ENCODE assay signal across 16 cellular contexts in the genomic region with DNA sequence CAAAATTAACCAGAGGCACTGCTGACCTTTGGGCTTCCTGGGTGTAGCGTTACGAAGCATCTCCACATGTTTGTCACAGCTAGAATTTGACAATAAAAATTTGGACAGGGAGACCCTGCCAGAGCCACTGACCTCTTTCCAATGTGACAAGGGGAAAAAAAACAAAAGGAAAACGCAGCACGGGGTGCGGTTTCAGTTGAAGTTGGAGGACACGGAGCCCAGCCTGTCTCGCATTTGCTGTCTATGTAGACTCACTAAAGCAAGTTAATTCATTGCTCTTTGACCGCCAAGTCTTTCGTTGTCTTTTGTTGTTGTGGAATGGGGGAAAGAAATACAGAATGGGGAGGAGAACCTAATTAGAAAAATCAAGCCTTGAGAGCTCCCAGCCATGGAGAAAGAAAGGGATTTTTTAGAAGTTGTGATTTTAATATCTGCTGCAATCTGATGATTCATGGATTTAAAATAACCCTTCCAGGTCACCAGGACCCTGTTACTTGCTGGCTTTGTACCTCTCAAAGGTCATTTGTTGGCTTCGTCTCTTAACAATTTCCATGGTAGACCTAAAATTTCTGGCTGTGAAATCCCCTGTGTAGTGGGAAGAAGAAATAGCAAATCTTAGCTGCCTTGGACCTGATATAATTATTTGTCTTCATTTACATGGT.
DNase-seq lines count a peak whose midpoint lies in the region; ATAC-seq and TF ChIP-seq lines count a peak whose summit lies in the region.
"Had no signal": no experiment of that assay in that cellular context is flagged by ENCODE, and none has a peak within 500 bp of the region (broad histone marks: within the 10 kb centered on the region; RNA-seq: fewer than 3 reads in every experiment).

No MANE protein-coding gene starts in this region.

- no peak overlapping the region for H3K9ac ChIP-seq in mesendoderm (ENCODE audit: low read length)
- H3K9ac ChIP-seq in skeletal muscle tissue (ENCODE audit: low read depth in 1 of 3, low read length in 3 of 3) = peak overlapping the region in 2 of 3 donors; percentile 45 to 55

- no peak overlapping the region; the same call in 2 of the 3 replicates for H3K4me3 Mint-ChIP-seq in GM23338
- no peak overlapping the region for H3K4me3 Mint-ChIP-seq in activated CD4-positive, alpha-beta memory T cell treated with anti-CD3 and anti-CD28 coated beads, Interleukin-2, amount 10 ng/mL, durations not matched to agents 7 days and 5 days
- H3K4me3 Mint-ChIP-seq: activated CD4-positive, alpha-beta T cell treated with anti-CD3 and anti-CD28 coated beads, Interleukin-2, amount 10 ng/mL, durations not matched to agents 7 days and 5 days; activated T-cell treated with anti-CD3 and anti-CD28 coated beads, Interleukin-2, amount 50 U/mL, for 72 hours; B cell had no signal

- H2BK5ac ChIP-seq in mesendoderm (ENCODE audit: low read length) = no peak overlapping the region

- no peak overlapping the region for H2BK120ac ChIP-seq in mesendoderm (ENCODE audit: low read depth, low read length)

- peak overlapping the region; percentile 4; the same call in 1 of the 2 replicates for H3K27ac Mint-ChIP-seq in GM23338
- no peak overlapping the region for H3K27ac Mint-ChIP-seq in activated CD4-positive, alpha-beta memory T cell treated with anti-CD3 and anti-CD28 coated beads, Interleukin-2, amount 10 ng/mL, durations not matched to agents 7 days and 5 days
- H3K27ac Mint-ChIP-seq: activated CD4-positive, alpha-beta T cell treated with anti-CD3 and anti-CD28 coated beads, Interleukin-2, amount 10 ng/mL, durations not matched to agents 7 days and 5 days; activated T-cell treated with anti-CD3 and anti-CD28 coated beads, Interleukin-2, amount 50 U/mL, for 72 hours; B cell had no signal

- peaks cover 15% of the 10 kb centered on the region for H3K79me1 ChIP-seq in mesendoderm (ENCODE audit: low read length)

- H3K4me1 ChIP-seq in GM23338 (ENCODE audit: insufficient read depth) (peaks cover 40% of the 10 kb centered on the region), breast epithelium (peaks cover 3 to 22% of the 10 kb centered on the region in 2 donors), mesendoderm (ENCODE audit: control insufficient read depth, low read depth, low read length) (peaks cover 21% of the 10 kb centered on the region), skeletal muscle tissue (ENCODE audit: control insufficient read depth in 3 of 3, insufficient read depth in 3 of 3, low read length in 3 of 3) (peaks cover 26 to 30% (median 26%) of the 10 kb centered on the region in 3 donors)

- peaks cover 29% of the 10 kb centered on the region for H3K27me3 Mint-ChIP-seq in GM23338 (ENCODE audit: insufficient read depth, low read depth, poor library complexity)
- H3K27me3 Mint-ChIP-seq in activated CD4-positive, alpha-beta memory T cell treated with anti-CD3 and anti-CD28 coated beads, Interleukin-2, amount 10 ng/mL, durations not matched to agents 7 days and 5 days = peaks cover 12% of the 10 kb centered on the region

- H3K9me2 ChIP-seq in GM23338 (ENCODE audit: insufficient read depth) = no peaks in the 10 kb centered on the region

- no peaks in the 10 kb centered on the region; the same call in 1 of the 2 replicates for H3F3A ChIP-seq in GM23338 (replicated peaks; ENCODE audit: low read depth)

- no peak overlapping the region for H2AFZ ChIP-seq in GM23338

- H3K36me3 Mint-ChIP-seq in GM23338 (ENCODE audit: low read depth) = peaks cover 34% of the 10 kb centered on the region; the same call in 2 of the 3 replicates
- H3K36me3 Mint-ChIP-seq in activated CD4-positive, alpha-beta memory T cell treated with anti-CD3 and anti-CD28 coated beads, Interleukin-2, amount 10 ng/mL, durations not matched to agents 7 days and 5 days (ENCODE audit: low read depth) = no peaks in the 10 kb centered on the region

- H4K20me1 ChIP-seq in GM23338 (replicated peaks; ENCODE audit: insufficient read depth) = peaks cover 96% of the 10 kb centered on the region

- H3K27ac ChIP-seq in GM23338 (ENCODE audit: low read depth) (no peak overlapping the region; the same call in 1 of the 2 replicates), breast epithelium (peak overlapping the region; percentile 66 to 74), mesendoderm (ENCODE audit: low read depth, low read length) (no peak overlapping the region), skeletal muscle tissue (ENCODE audit: low read depth, low read length) (no peak overlapping the region)

- peaks cover 56% of the 10 kb centered on the region for H3K4me1 Mint-ChIP-seq in GM23338
- no peaks in the 10 kb centered on the region for H3K4me1 Mint-ChIP-seq in activated CD4-positive, alpha-beta memory T cell treated with anti-CD3 and anti-CD28 coated beads, Interleukin-2, amount 10 ng/mL, durations not matched to agents 7 days and 5 days
- H3K4me1 Mint-ChIP-seq: activated CD4-positive, alpha-beta T cell treated with anti-CD3 and anti-CD28 coated beads, Interleukin-2, amount 10 ng/mL, durations not matched to agents 7 days and 5 days; B cell had no signal

- H3K56ac ChIP-seq in mesendoderm (ENCODE audit: low read length) = peak overlapping the region; percentile 49

- intact Hi-C loops in breast epithelium (cut with DNase I; ENCODE audit: low total_unique reads) = no loop called here

- H3K4me2 ChIP-seq in GM23338 (peak overlapping the region; percentile 58; the same call in 1 of the 2 replicates), mesendoderm (ENCODE audit: low read length) (no peak overlapping the region)

- H3K9me3 Mint-ChIP-seq in GM23338 = no peaks in the 10 kb centered on the region
- peaks cover 2% of the 10 kb centered on the region for H3K9me3 Mint-ChIP-seq in activated CD4-positive, alpha-beta memory T cell treated with anti-CD3 and anti-CD28 coated beads, Interleukin-2, amount 10 ng/mL, durations not matched to agents 7 days and 5 days
- H3K9me3 Mint-ChIP-seq: activated CD4-positive, alpha-beta T cell treated with anti-CD3 and anti-CD28 coated beads, Interleukin-2, amount 10 ng/mL, durations not matched to agents 7 days and 5 days; activated T-cell treated with anti-CD3 and anti-CD28 coated beads, Interleukin-2, amount 50 U/mL, for 72 hours had no signal

- H3K23ac ChIP-seq in mesendoderm (ENCODE audit: low read length) = no peak overlapping the region

- POLR2A ChIA-PET in activated CD4-positive, alpha-beta memory T cell treated with anti-CD3 and anti-CD28 coated beads, Interleukin-2, amount 10 ng/mL, durations not matched to agents 7 days and 5 days (lab: Charles Lee) = no interaction called here

- no peaks in the 10 kb centered on the region; the same call in 1 of the 2 replicates for H3K36me3 ChIP-seq in GM23338 (ENCODE audit: insufficient read depth)
- no peaks in the 10 kb centered on the region for H3K36me3 ChIP-seq in breast epithelium
- no peaks in the 10 kb centered on the region for H3K36me3 ChIP-seq in mesendoderm (ENCODE audit: control insufficient read depth, insufficient read depth, low read length)
- no peaks in the 10 kb centered on the region for H3K36me3 ChIP-seq in skeletal muscle tissue (ENCODE audit: control insufficient read depth in 3 of 3, insufficient read depth in 3 of 3, low read length in 3 of 3)

- DNase-seq in GM23338 (ENCODE audit: low spot score) = no peak
- no peak for DNase-seq in breast epithelium (ENCODE audit: low spot score in 2 of 2)
- DNase-seq in mesendoderm = no peak
- DNase-seq in activated CD4-positive, alpha-beta memory T cell treated with anti-CD3 and anti-CD28 coated beads, Interleukin-2, amount 10 ng/mL, durations not matched to agents 7 days and 5 days = no peak
- DNase-seq in NCI-H2107 (lab: John Stamatoyannopoulos, UW) = no peak
- DNase-seq: activated CD4-positive, alpha-beta T cell treated with anti-CD3 and anti-CD28 coated beads, Interleukin-2, amount 10 ng/mL, durations not matched to agents 7 days and 5 days; activated T-cell treated with anti-CD3 and anti-CD28 coated beads, Interleukin-2, amount 50 U/mL, for 72 hours; DND-41; NCI-H1694; NCI-H526 treated with DMSO at 0.1 percent for 48 hours; RPMI8226 had no signal

- H3K27me3 ChIP-seq in GM23338 (ENCODE audit: insufficient read depth) (no peaks in the 10 kb centered on the region), breast epithelium (no peaks in the 10 kb centered on the region), mesendoderm (ENCODE audit: insufficient read depth, low read length, poor library complexity) (no peaks in the 10 kb centered on the region), skeletal muscle tissue (ENCODE audit: control insufficient read depth in 3 of 3, insufficient read depth in 3 of 3, low read length in 3 of 3) (no peaks in the 10 kb centered on the region)

- WGBS in mesendoderm (ENCODE audit: extremely low coverage, insufficient coverage, low lambda C conversion rate) = no CpG with 5 or more reads among the region's 10 CpGs

- H3K4me3 ChIP-seq in GM23338 (no peak overlapping the region), breast epithelium (peak overlapping the region in 2 of 3 donors; percentile 7 to 39), mesendoderm (ENCODE audit: low read length) (no peak overlapping the region), skeletal muscle tissue (ENCODE audit: low read length in 3 of 3) (peak overlapping the region; percentile 25 to 48 (median 31))
- H3K4me3 ChIP-seq: K562 had no signal

- H2AK5ac ChIP-seq in mesendoderm (ENCODE audit: low read length) = no peak overlapping the region

- no peak for TF ChIP-seq POLR2A in breast epithelium (IDR thresholded peaks at IDR 0.05)

- no peak overlapping the region for H4K5ac ChIP-seq in mesendoderm (ENCODE audit: low read length)

- ATAC-seq in GM23338 (no peak), GM18498 (IDR thresholded peaks at IDR 0.05; ENCODE audit: unreplicated experiment) (no peak), HG03520 (IDR thresholded peaks at IDR 0.05; ENCODE audit: unreplicated experiment) (no peak)
- ATAC-seq: activated T-cell treated with anti-CD3 and anti-CD28 coated beads, Interleukin-2, amount 50 U/mL, for 72 hours; K562 had no signal

- no peak for TF ChIP-seq CTCF in GM23338 (conservative IDR thresholded peaks at IDR 0.05; ENCODE audit: low read depth in 2 of 2)
- TF ChIP-seq CTCF in breast epithelium (IDR thresholded peaks at IDR 0.05) = no peak

- H4K8ac ChIP-seq in mesendoderm (ENCODE audit: low read depth, low read length) = no peak overlapping the region

- CTCF ChIA-PET in activated CD4-positive, alpha-beta memory T cell treated with anti-CD3 and anti-CD28 coated beads, Interleukin-2, amount 10 ng/mL, durations not matched to agents 7 days and 5 days (lab: Charles Lee) = no interaction called here

- peak overlapping the region; percentile 71 for H3K18ac ChIP-seq in mesendoderm (ENCODE audit: low read length)

- peaks cover 100% of the 10 kb centered on the region for H3K79me2 ChIP-seq in GM23338 (replicated peaks; ENCODE audit: insufficient read depth)
- H3K79me2 ChIP-seq in mesendoderm (ENCODE audit: control insufficient read depth, insufficient read depth, low read length) = peaks cover 24% of the 10 kb centered on the region

- H3K9me3 ChIP-seq in breast epithelium (no peaks in the 10 kb centered on the region), skeletal muscle tissue (ENCODE audit: control insufficient read depth in 3 of 3, low read length in 3 of 3) (no peaks in the 10 kb centered on the region)

- H3K4ac ChIP-seq in mesendoderm (ENCODE audit: low read depth, low read length) = no peak overlapping the region

- no peak overlapping the region for H2BK15ac ChIP-seq in mesendoderm (replicated peaks; ENCODE audit: low read depth)

TF ChIP-seq in GM23338, 12 proteins besides CTCF, POLR2A, EP300 and RAD21 (continues in another document):
- no peak for TF ChIP-seq EZH2 (IDR thresholded peaks at IDR 0.05; ENCODE audit: low read depth, unreplicated experiment)

Comparison
In these comparisons a context has a peak if more than half of its experiments do, and no peak if none do; other contexts are left out.
1. H3K27ac ChIP-seq: peak in breast epithelium (2 of 2); none in GM23338 (single experiment), mesendoderm (single experiment) and skeletal muscle tissue (single experiment).
2. H3K4me3 ChIP-seq: peak in breast epithelium (2 of 3) and skeletal muscle tissue (3 of 3); none in GM23338 (single experiment) and mesendoderm (single experiment).